Comparison of ENCODE assay signal across 19 cellular contexts in the genomic region with DNA sequence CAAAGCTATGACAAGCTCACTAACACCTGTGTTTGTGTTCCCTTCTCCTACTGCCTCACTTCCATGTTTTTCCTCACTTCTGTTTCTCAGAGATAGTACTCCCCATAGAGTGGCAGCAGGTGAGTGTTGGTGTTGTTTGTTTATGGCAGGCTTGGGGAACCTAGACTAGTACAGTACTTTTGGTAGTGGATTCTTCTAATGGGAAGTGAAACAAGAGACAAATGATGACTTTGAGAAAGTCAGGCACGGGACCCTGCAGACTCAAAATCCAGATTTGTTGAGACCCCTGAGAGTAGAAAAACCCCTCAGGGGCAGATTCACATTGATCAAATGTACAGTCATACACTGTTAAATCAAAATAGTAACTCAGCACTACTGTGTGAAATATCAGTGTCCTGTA. TPM values are rescaled to one million over a fixed set of nuclear protein-coding genes. Genes with fewer than 3 reads are reported as not detected.
"Had no signal": no experiment of that assay in that cellular context is flagged by ENCODE, and none has a peak within 500 bp of the region (broad histone marks: within the 10 kb centered on the region; RNA-seq: fewer than 3 reads in every experiment).

No MANE protein-coding gene starts in this region.

- ATAC-seq: effector memory CD8-positive, alpha-beta T cell; foreskin keratinocyte; left ventricle myocardium superior; natural killer cell had no signal

- H3K27me3 ChIP-seq: foreskin keratinocyte, right atrium auricular region, suprapubic skin had no signal

- H3K9me3 ChIP-seq: right atrium auricular region, suprapubic skin had no signal

- H3K27ac ChIP-seq: foreskin keratinocyte, right atrium auricular region, suprapubic skin had no signal

- H3K4me1 ChIP-seq: foreskin keratinocyte, right atrium auricular region, suprapubic skin had no signal

- DNase-seq: activated CD4-positive, alpha-beta T cell treated with anti-CD3 and anti-CD28 coated beads for 1 hour; activated CD4-positive, alpha-beta T cell treated with anti-CD3 and anti-CD28 coated beads, Interleukin-2, amount 50 U/mL, for 4 hours; activated naive CD4-positive, alpha-beta T cell treated with anti-CD3 and anti-CD28 coated beads, Interleukin-2, amount 10 ng/mL, durations not matched to agents 7 days and 5 days; activated T-cell treated with anti-CD3 and anti-CD28 coated beads for 4 hours; dermis blood vessel endothelial cell; effector memory CD8-positive, alpha-beta T cell; foreskin keratinocyte; glutamatergic neuron; hypothalamus; left ventricle myocardium superior; mesendoderm; natural killer cell; stimulated activated CD4-positive, alpha-beta T cell treated with anti-CD3 and anti-CD28 coated beads, Interleukin-15, amount 100 ng/mL, for 24 hours; stimulated activated CD4-positive, alpha-beta T cell treated with anti-CD3 and anti-CD28 coated beads, Interleukin-4, amount 100 ng/mL, for 4 hours; stimulated activated CD8-positive, alpha-beta memory T cell treated with anti-CD3 and anti-CD28 coated beads, Interleukin-4, amount 100 ng/mL, for 48 hours; T1000 had no signal

- H3K36me3 ChIP-seq: right atrium auricular region, suprapubic skin had no signal

- H3K4me3 ChIP-seq: right atrium auricular region, suprapubic skin had no signal

RNA-seq across cellular contexts. Expression of gene STEAP2, which starts 27.0 kb away (rescaled TPM):
- total RNA-seq: activated T-helper 2 cell treated with anti-CD3 and anti-CD28 coated beads, Interferon-gamma antibody, Interleukin-2, Interleukin-4, amounts not matched to agents 10 μg/mL and 5 μg/mL and 100 μg/mL, durations not matched to agents 14 hours and 24 hours and 36 hours had no signal
